ENCODE assay signal across 14 cellular contexts in genomic region chr4:38449506-38450174, GRCh38.
DNase-seq lines count a peak whose midpoint lies in the region; ATAC-seq, FAIRE-seq and TF ChIP-seq lines count a peak whose summit lies in the region.
"Had no signal": no experiment of that assay in that cellular context is flagged by ENCODE, and none has a peak within 500 bp of the region (broad histone marks: within the 10 kb centered on the region; RNA-seq: fewer than 3 reads in every experiment).

No MANE protein-coding gene starts in this region.

- peak; percentile 39 for DNase-seq in HCEC 1CT
- DNase-seq in bronchial epithelial cell (ENCODE audit: low read depth): peak; percentile 15
- DNase-seq in left colon: peak in 1 of 2 donors; percentile 41
- no peak for DNase-seq in transverse colon
- DNase-seq in effector CD8-positive, alpha-beta T cell (lab: John Stamatoyannopoulos, UW): no peak
- no peak for DNase-seq in DMS 273 treated with DMSO at 0.1 percent for 48 hours (lab: John Stamatoyannopoulos, UW)
- DNase-seq: activated CD4-positive, alpha-beta memory T cell treated with anti-CD3 and anti-CD28 coated beads for 36 hours; adrenal gland; CD4-positive, CD25-positive, alpha-beta regulatory T cell; mesenchymal stem cell; ovary; SHP77 had no signal

- H3K4me3 ChIP-seq in bronchial epithelial cell (ENCODE audit: low read depth, low read length) (no peak overlapping the region), transverse colon (no peak overlapping the region)
- H3K4me3 ChIP-seq: adrenal gland, coronary artery, ovary had no signal

- H3K9me3 ChIP-seq in transverse colon: no peaks in the 10 kb centered on the region
- H3K9me3 ChIP-seq: adrenal gland, ovary had no signal

- no peak for TF ChIP-seq POLR2A in transverse colon (IDR thresholded peaks at IDR 0.05)

- H3K27me3 ChIP-seq in bronchial epithelial cell (ENCODE audit: control insufficient read depth, insufficient read depth, low read length) (no peaks in the 10 kb centered on the region), transverse colon (no peaks in the 10 kb centered on the region)
- H3K27me3 ChIP-seq: adrenal gland, ovary had no signal

- WGBS in transverse colon (ENCODE audit: low coverage in 1 of 2), 2 donors: 30 to 57% methylated on average over 2 to 7 of the region's 7 CpGs

- in situ Hi-C loops in transverse colon (cut with MboI; ENCODE audit: low pct_ligation_motif_present in 1 of 4, low pct_unique_long_range_greater_than_20kb in 1 of 4, low sequenced_read_pairs in 3 of 4): no loop called here

- ATAC-seq in left colon (peak; percentile 46), GM18520 (IDR thresholded peaks at IDR 0.05; ENCODE audit: unreplicated experiment) (no peak)

- no peak for FAIRE-seq in bronchial epithelial cell (lab: Jason Lieb, UNC)

- intact Hi-C loops in left colon (cut with DNase I, micrococcal nuclease): no loop called here
- intact Hi-C loops in transverse colon (cut with DNase I; ENCODE audit: low total_unique reads): no loop called here

- H3K27ac ChIP-seq in transverse colon: peak overlapping the region; percentile 65 to 81 (median 79)
- H3K27ac ChIP-seq: adrenal gland, coronary artery, ovary had no signal

- TF ChIP-seq CTCF in bronchial epithelial cell (IDR thresholded peaks at IDR 0.05; ENCODE audit: insufficient read depth, low read length, severe bottlenecking) (no peak), transverse colon (IDR thresholded peaks at IDR 0.05) (peak in 1 of 5 experiments; percentile 30)

- peaks cover 0 to 20% (median 4%) of the 10 kb centered on the region in 4 donors for H3K4me1 ChIP-seq in transverse colon
- H3K4me1 ChIP-seq: adrenal gland had no signal

- no peaks in the 10 kb centered on the region for H3K36me3 ChIP-seq in bronchial epithelial cell (ENCODE audit: control insufficient read depth, insufficient read depth, low read length)
- no peaks in the 10 kb centered on the region for H3K36me3 ChIP-seq in transverse colon
- H3K36me3 ChIP-seq: adrenal gland, ovary had no signal

- TF ChIP-seq EP300 in transverse colon (IDR thresholded peaks at IDR 0.05; ENCODE audit: low read depth): no peak

Comparison
In these comparisons a context has a peak if more than half of its experiments do, and no peak if none do; other contexts are left out.
1. DNase-seq: peak in HCEC 1CT (single experiment) and bronchial epithelial cell (single experiment); none in transverse colon (single experiment), effector CD8-positive, alpha-beta T cell (single experiment) and DMS 273 treated with DMSO at 0.1 percent for 48 hours (single experiment).